21 cellular contexts compared by ENCODE assay signal in the genomic region with DNA sequence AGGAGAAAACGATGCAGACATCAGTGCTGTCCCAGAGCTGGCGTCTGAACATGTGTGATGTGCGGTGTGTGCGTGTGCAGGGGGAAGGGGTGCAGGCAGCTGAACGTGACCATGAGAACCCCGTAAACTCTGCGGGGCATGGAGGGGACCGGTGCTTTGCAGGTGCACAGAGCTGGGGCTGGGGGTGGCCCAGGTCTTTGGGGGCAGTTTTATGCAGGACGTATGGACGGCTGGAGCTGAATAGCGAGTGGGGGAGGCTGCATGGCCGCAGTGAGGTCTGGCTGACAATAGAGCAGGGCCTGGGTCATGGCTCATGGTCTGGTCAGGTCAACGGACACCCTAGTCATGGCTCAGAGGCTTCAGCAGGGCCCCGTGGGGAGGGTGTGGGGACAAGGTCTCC. TPM values are rescaled to one million over a fixed set of nuclear protein-coding genes. Genes with fewer than 3 reads are reported as not detected.
DNase-seq lines count a peak whose midpoint lies in the region; ATAC-seq, FAIRE-seq and TF ChIP-seq lines count a peak whose summit lies in the region.
"Had no signal": no experiment of that assay in that cellular context is flagged by ENCODE, and none has a peak within 500 bp of the region (broad histone marks: within the 10 kb centered on the region; RNA-seq: fewer than 3 reads in every experiment).

No MANE protein-coding gene starts in this region.

- BruUV-seq in HepG2 (replicated peaks; lab: Mats Ljungman, UMichigan), result no TSS peak

- H3K27ac ChIP-seq in HepG2 (ENCODE audit: extremely low read length, insufficient read depth, low read length), result no peak overlapping the region
- H3K27ac ChIP-seq in suprapubic skin, result no peak overlapping the region
- H3K27ac ChIP-seq: left lung, stomach had no signal

- H3K36me3 ChIP-seq in HepG2 (replicated peaks in 1 of 2; ENCODE audit: control insufficient read depth in 1 of 2, insufficient read depth in 2 of 2, low read length in 2 of 2), result no peaks in the 10 kb centered on the region
- H3K36me3 ChIP-seq in suprapubic skin, result no peaks in the 10 kb centered on the region
- H3K36me3 ChIP-seq: left lung, stomach had no signal

- TF ChIP-seq EP300 in HepG2 (IDR thresholded peaks at IDR 0.05; ENCODE audit: low read depth in 2 of 2, low read length in 2 of 2), result no peak
- no peak for TF ChIP-seq EP300 in HepG2 (CRISPR knock-in tag; IDR thresholded peaks at IDR 0.05; ENCODE audit: borderline replicate concordance)
- no peak for TF ChIP-seq EP300 in suprapubic skin (IDR thresholded peaks at IDR 0.05)

- H2AFZ ChIP-seq in HepG2 (ENCODE audit: low read length), result no peak overlapping the region
- H2AFZ ChIP-seq: GM23338 had no signal

- H3K9me3 ChIP-seq in HepG2 (ENCODE audit: low read length) (no peaks in the 10 kb centered on the region), suprapubic skin (no peaks in the 10 kb centered on the region)
- H3K9me3 ChIP-seq: left lung, stomach had no signal

- H3K4me1 ChIP-seq in HepG2 (ENCODE audit: insufficient read depth, low read length) (peaks cover 16% of the 10 kb centered on the region), suprapubic skin (peaks cover 22% of the 10 kb centered on the region)

- peaks cover 0 to 8% of the 10 kb centered on the region in 2 experiments; a peak in 2 of 5 replicates for H3K27me3 ChIP-seq in HepG2 (ENCODE audit: control insufficient read depth in 1 of 2, insufficient read depth in 2 of 2, low read length in 2 of 2)
- no peaks in the 10 kb centered on the region for H3K27me3 ChIP-seq in suprapubic skin
- H3K27me3 ChIP-seq: left lung had no signal

- FAIRE-seq in HepG2 (lab: Jason Lieb, UNC), result no peak
- FAIRE-seq: A204.1, bronchial epithelial cell, endothelial cell of umbilical vein had no signal

- TF ChIP-seq CTCF in NB4 (IDR thresholded peaks at IDR 0.05; ENCODE audit: low read depth, low read length) (no peak), HepG2 (CRISPR knock-in tag; IDR thresholded peaks at IDR 0.05) (no peak), suprapubic skin (IDR thresholded peaks at IDR 0.05) (no peak)

- ATAC-seq in HepG2 (no peak), GM19395 (IDR thresholded peaks at IDR 0.05; ENCODE audit: unreplicated experiment) (no peak), HG02870 (IDR thresholded peaks at IDR 0.05; ENCODE audit: unreplicated experiment) (no peak)
- ATAC-seq: GM23338, left lung had no signal

- peak; percentile 57 for DNase-seq in activated effector memory CD4-positive, alpha-beta T cell treated with anti-CD3 and anti-CD28 coated beads, Interleukin-2, amount 50 U/mL, for 16 hours
- no peak for DNase-seq in activated effector memory CD4-positive, alpha-beta T cell treated with Interleukin-2 at 50 U/mL for 16 hours
- DNase-seq in NB4 (ENCODE audit: low read depth) (peak; percentile 54), HepG2 (ENCODE audit: low spot score) (no peak), suprapubic skin (ENCODE audit: low spot score in 2 of 2) (peak; percentile 40 to 58), H4 (ENCODE audit: low spot score) (no peak)
- DNase-seq: Calu3; KG1; left lung; NCI-H2029 treated with DMSO at 0.1 percent for 48 hours; NCI-H446 treated with DMSO at 0.1 percent for 48 hours; stimulated activated CD4-positive, alpha-beta T cell treated with anti-CD3 and anti-CD28 coated beads, Interleukin-4, amount 100 ng/mL, for 24 hours; stomach; T1000 had no signal

- H3K4me3 ChIP-seq in NB4 (ENCODE audit: low read depth, low read length), result peak overlapping the region; percentile 14
- no peak overlapping the region for H3K4me3 ChIP-seq in HepG2 (replicated peaks in 1 of 3; ENCODE audit: insufficient read depth in 1 of 3, low read depth in 2 of 3, low read length in 3 of 3)
- no peak overlapping the region for H3K4me3 ChIP-seq in suprapubic skin
- H3K4me3 ChIP-seq: GM23338, left lung, smooth muscle cell, stomach had no signal

- TF ChIP-seq POLR2A in NB4 (IDR thresholded peaks at IDR 0.05; ENCODE audit: extremely low read depth, insufficient read length), result peak; percentile 18
- no peak for TF ChIP-seq POLR2A in HepG2 (IDR thresholded peaks at IDR 0.05; ENCODE audit: insufficient read depth in 1 of 2, low read depth in 2 of 2, low read length in 2 of 2)
- TF ChIP-seq POLR2A in suprapubic skin (IDR thresholded peaks at IDR 0.05), result no peak

- no peak overlapping the region for H3K4me2 ChIP-seq in HepG2 (ENCODE audit: low read depth, low read length)
- H3K4me2 ChIP-seq: GM23338, smooth muscle cell had no signal

- intact Hi-C loops in HepG2 (cut with micrococcal nuclease; ENCODE audit: unreplicated experiment), result loop anchor here (5.0 kb wide), 1 partner anchor 222 kb away; the partner anchor contains the start of genes CCDC127 and SDHA

- CTCF ChIA-PET in HepG2 (lab: Yijun Ruan, JAX; ENCODE audit: low intra/inter-chr PET ratio, low total read pairs), result no interaction called here

- in situ Hi-C loops in HepG2 (cut with HindIII; ENCODE audit: extremely low pct_ligation_motif_present, low pct_unique_long_range_greater_than_20kb), result loop anchor here (5.0 kb wide), 1 partner anchor 122 kb away; no protein-coding TSS in a partner anchor

- peaks cover 13% of the 10 kb centered on the region for H3K79me2 ChIP-seq in HepG2 (ENCODE audit: insufficient read depth, low read length)

- WGBS in HepG2 (ENCODE audit: low lambda C conversion rate), result 79% methylated on average over 9 of the region's 14 CpGs
- WGBS in suprapubic skin, result 62% methylated on average over 3 of the region's 14 CpGs

- H4K20me1 ChIP-seq in HepG2 (ENCODE audit: insufficient read depth, low read length), result no peaks in the 10 kb centered on the region

- no peak for TF ChIP-seq RAD21 in HepG2 (CRISPR knock-in tag; IDR thresholded peaks at IDR 0.05)

- H3K9ac ChIP-seq in HepG2 (ENCODE audit: insufficient read depth, low read depth, low read length), result no peak overlapping the region

- POLR2A ChIA-PET in HepG2 (lab: Yijun Ruan, JAX), result no interaction called here

TF ChIP-seq in HepG2, 621 proteins besides CTCF, POLR2A, EP300 and RAD21:
- TF ChIP-seq AGO2 (optimal IDR thresholded peaks at IDR 0.05; ENCODE audit: low read depth, low read length), result peak; percentile 68
- no peak for TF ChIP-seq MYC (CRISPR knock-in tag; IDR thresholded peaks at IDR 0.05; ENCODE audit: borderline replicate concordance)
TF ChIP-seq in HepG2: peak in this region for 1.

RNA-seq across cellular contexts. Expression of gene EXOC3, which starts 3.3 kb away (rescaled TPM):
- total RNA-seq in HepG2 (2016; rRNA removed; fragmentation: Illumina TruSeq; extraction: Trizol) (16.0 and 20.5 TPM in 2 replicates), suprapubic skin (100 to 1,000 TPM in 1 of 4 donors, 10 to 100 TPM in 3; 68.9 to 199 (median 83.4) TPM)
- 7.2 and 7.9 TPM in 2 replicates for total RNA-seq in HepG2 (2016; cell fraction: cytosol; rRNA removed; fragmentation: Illumina TruSeq; extraction: Trizol; ENCODE audit: low read depth)
- total RNA-seq in HepG2 (2016; cell fraction: insoluble cytoplasmic fraction; rRNA removed; fragmentation: Illumina TruSeq; extraction: Trizol), result 14.6 and 19.5 TPM in 2 replicates
- 13.8 and 14.1 TPM in 2 replicates for total RNA-seq in HepG2 (2016; cell fraction: membrane; rRNA removed; fragmentation: Illumina TruSeq; extraction: Trizol)
- total RNA-seq in HepG2 (2016; cell fraction: nucleus; rRNA removed; fragmentation: Illumina TruSeq; extraction: Trizol), result 11.2 and 13.3 TPM in 2 replicates
- 9.2 and 11.8 TPM in 2 replicates for polyA plus RNA-seq in HepG2 (2011; rRNA removed)
- polyA plus RNA-seq in HepG2 (2011; cell fraction: cytosol; rRNA removed), result 6.8 and 8.3 TPM in 2 replicates
- polyA plus RNA-seq in HepG2 (2011; cell fraction: nucleus; rRNA removed), result 26.9 and 28.5 TPM in 2 replicates
- 14.6 and 15.2 TPM in 2 replicates for polyA plus RNA-seq in HepG2 (2012)
- polyA plus RNA-seq in HepG2 (2016; cell fraction: cytosol; fragmentation: Illumina TruSeq; extraction: Trizol; ENCODE audit: low read depth), result 5.5 and 5.9 TPM in 2 replicates
- polyA plus RNA-seq in HepG2 (2016; cell fraction: insoluble cytoplasmic fraction; fragmentation: Illumina TruSeq; extraction: Trizol; ENCODE audit: low read depth), result 14.3 and 16.5 TPM in 2 replicates
- polyA plus RNA-seq in HepG2 (2016; cell fraction: membrane; fragmentation: Illumina TruSeq; extraction: Trizol; ENCODE audit: low read depth), result 7.8 and 8.8 TPM in 2 replicates
- polyA plus RNA-seq in HepG2 (2016; cell fraction: nucleus; fragmentation: Illumina TruSeq; extraction: Trizol; ENCODE audit: insufficient read depth, low read depth), result 28.1 and 32.7 TPM in 2 replicates
- 15.9 and 55.4 TPM in 2 replicates for polyA minus RNA-seq in HepG2 (2011; rRNA and poly(A)+ RNA removed; ENCODE audit: low replicate concordance)
- 6.1 and 7.2 TPM in 2 replicates for polyA minus RNA-seq in HepG2 (2011; cell fraction: cytosol; rRNA and poly(A)+ RNA removed)
- 12.9 and 14.2 TPM in 2 replicates for polyA minus RNA-seq in HepG2 (2011; cell fraction: nucleus; rRNA and poly(A)+ RNA removed)
- total RNA-seq in H4 (2014; rRNA removed; shearing (Covaris generic)), result 34.3 and 42.4 TPM in 2 replicates

Comparison
In these comparisons a context has a peak if more than half of its experiments do, and no peak if none do; other contexts are left out.
1. DNase-seq: peak in activated effector memory CD4-positive, alpha-beta T cell treated with anti-CD3 and anti-CD28 coated beads, Interleukin-2, amount 50 U/mL, for 16 hours (single experiment), NB4 (single experiment) and suprapubic skin (2 of 2); none in activated effector memory CD4-positive, alpha-beta T cell treated with Interleukin-2 at 50 U/mL for 16 hours (single experiment), HepG2 (single experiment) and H4 (single experiment).